16 cellular contexts compared by ENCODE assay signal in genomic region chrX:65241059-65241721, GRCh38.
"Had no signal": no experiment of that assay in that cellular context is flagged by ENCODE, and none has a peak within 500 bp of the region (broad histone marks: within the 10 kb centered on the region; RNA-seq: fewer than 3 reads in every experiment).

No MANE protein-coding gene starts in this region.

- DNase-seq: activated effector memory CD4-positive, alpha-beta T cell treated with Interleukin-2 at 50 U/mL for 16 hours; activated T-cell treated with anti-CD3 and anti-CD28 coated beads, Interleukin-2, amount 50 U/mL, for 24 hours; amygdala; esophagus squamous epithelium; foreskin keratinocyte; left ventricle myocardium inferior; mesenchymal stem cell; stimulated activated CD4-positive, alpha-beta T cell treated with anti-CD3 and anti-CD28 coated beads, Interleukin-2, amount 100 ng/mL, for 24 hours; stimulated activated naive CD4-positive, alpha-beta T cell; upper lobe of right lung had no signal

- H2AFZ ChIP-seq: parathyroid adenoma had no signal

- H3K4me1 ChIP-seq: breast epithelium, esophagus squamous epithelium, foreskin keratinocyte, left ventricle myocardium inferior, parathyroid adenoma, suprapubic skin, upper lobe of right lung had no signal

- H3K9me3 ChIP-seq: suprapubic skin had no signal

- H3K4me3 Mint-ChIP-seq: activated T-cell treated with anti-CD3 and anti-CD28 coated beads, Interleukin-2, amount 50 U/mL, for 24 hours had no signal

- H3K79me2 ChIP-seq: parathyroid adenoma had no signal

- H3K27ac ChIP-seq: breast epithelium, esophagus squamous epithelium, foreskin keratinocyte, left ventricle myocardium inferior, parathyroid adenoma, suprapubic skin, upper lobe of right lung had no signal

- H3K36me3 ChIP-seq: breast epithelium, esophagus squamous epithelium, left ventricle myocardium inferior, suprapubic skin, upper lobe of right lung had no signal

- H3K27ac Mint-ChIP-seq: activated naive CD4-positive, alpha-beta T cell treated with anti-CD3 and anti-CD28 coated beads, Interleukin-2, amount 50 U/mL, for 72 hours; activated T-cell treated with anti-CD3 and anti-CD28 coated beads, Interleukin-2, amount 50 U/mL, for 24 hours had no signal

- H3K9ac ChIP-seq: parathyroid adenoma had no signal

- H3K27me3 ChIP-seq: breast epithelium, esophagus squamous epithelium, foreskin keratinocyte, suprapubic skin, upper lobe of right lung had no signal

- H3K4me3 ChIP-seq: breast epithelium, esophagus squamous epithelium, left ventricle myocardium inferior, suprapubic skin, upper lobe of right lung had no signal

- ATAC-seq: activated CD4-positive, CD25-positive, alpha-beta regulatory T cell treated with anti-CD3 and anti-CD28 coated beads, Interleukin-2, amount 50 U/mL, for 24 hours; activated naive CD4-positive, alpha-beta T cell treated with anti-CD3 and anti-CD28 coated beads, Interleukin-2, amount 50 U/mL, for 72 hours; foreskin keratinocyte; upper lobe of right lung had no signal

- FAIRE-seq: islet of Langerhans had no signal
